Comparison of ENCODE assay signal across 17 cellular contexts in genomic region chr6:161254754-161255253, GRCh38. TPM values are rescaled to one million over a fixed set of nuclear protein-coding genes. Genes with fewer than 3 reads are reported as not detected.
A peak's percentile ranks its signal among the peaks of the same experiment; 100 is the strongest.
DNase-seq lines count a peak whose midpoint lies in the region; FAIRE-seq and TF ChIP-seq lines count a peak whose summit lies in the region.
"Had no signal": no experiment of that assay in that cellular context is flagged by ENCODE, and none has a peak within 500 bp of the region (broad histone marks: within the 10 kb centered on the region; RNA-seq: fewer than 3 reads in every experiment).

No MANE protein-coding gene starts in this region.

- H3K4me3 Mint-ChIP-seq in astrocyte (ENCODE audit: unreplicated experiment), result no peak overlapping the region
- H3K4me3 Mint-ChIP-seq: activated naive CD4-positive, alpha-beta T cell treated with anti-CD3 and anti-CD28 coated beads for 36 hours had no signal

- H3K4me1 ChIP-seq in HUES64 (ENCODE audit: insufficient read depth, low read length) (peaks cover 13% of the 10 kb centered on the region), astrocyte (ENCODE audit: insufficient read depth, low read length) (peaks cover 11% of the 10 kb centered on the region), hepatocyte (ENCODE audit: insufficient read depth) (peaks cover 7% of the 10 kb centered on the region), rectal smooth muscle tissue (ENCODE audit: control insufficient read depth, insufficient read depth, low read length) (peaks cover 14% of the 10 kb centered on the region)
- H3K4me1 ChIP-seq: breast epithelium had no signal

- no peaks in the 10 kb centered on the region for H3K9me3 Mint-ChIP-seq in astrocyte (ENCODE audit: unreplicated experiment)
- H3K9me3 Mint-ChIP-seq: activated naive CD4-positive, alpha-beta T cell treated with anti-CD3 and anti-CD28 coated beads for 36 hours had no signal

- WGBS in HUES64, result 76% methylated on average over 10 of the region's 10 CpGs
- 20% methylated on average over 10 of the region's 10 CpGs for WGBS in hepatocyte (ENCODE audit: low lambda C conversion rate, missing lambda C conversion rate)

- H3K9me3 ChIP-seq in HUES64 (ENCODE audit: insufficient read depth, low read depth, low read length), result no peaks in the 10 kb centered on the region
- no peaks in the 10 kb centered on the region for H3K9me3 ChIP-seq in astrocyte (ENCODE audit: insufficient read depth, low read depth, low read length)
- no peaks in the 10 kb centered on the region for H3K9me3 ChIP-seq in hepatocyte (ENCODE audit: low read depth)
- H3K9me3 ChIP-seq: breast epithelium, gastroesophageal sphincter had no signal

- peak overlapping the region; percentile 56 for H3K27ac ChIP-seq in HUES64 (ENCODE audit: low read depth, low read length)
- H3K27ac ChIP-seq in astrocyte (ENCODE audit: low read depth, low read length), result no peak overlapping the region
- H3K27ac ChIP-seq in hepatocyte, result peak overlapping the region; percentile 58
- H3K27ac ChIP-seq in rectal smooth muscle tissue (ENCODE audit: low read depth, low read length), result peak overlapping the region; percentile 46
- H3K27ac ChIP-seq: breast epithelium, gastroesophageal sphincter, KMS-11 had no signal

- H3K4me1 Mint-ChIP-seq in astrocyte (ENCODE audit: low read depth, unreplicated experiment), result peaks cover 7% of the 10 kb centered on the region

- H4K20me1 ChIP-seq in astrocyte (ENCODE audit: insufficient read depth, low read length) (peaks cover 22% of the 10 kb centered on the region), hepatocyte (ENCODE audit: insufficient read depth, poor library complexity, severe bottlenecking) (no peaks in the 10 kb centered on the region)

- H3K9ac ChIP-seq in HUES64 (ENCODE audit: low read depth, low read length) (peak overlapping the region; percentile 29; the same call in 1 of the 2 replicates), astrocyte (ENCODE audit: low read length) (peak overlapping the region; percentile 1), rectal smooth muscle tissue (ENCODE audit: low read length) (no peak overlapping the region)
- H3K9ac ChIP-seq: KMS-11 had no signal

- no peaks in the 10 kb centered on the region for H3K9me2 ChIP-seq in hepatocyte (replicated peaks; ENCODE audit: insufficient read depth)

- no peaks in the 10 kb centered on the region for H3K27me3 Mint-ChIP-seq in astrocyte (ENCODE audit: low read depth, unreplicated experiment)

- DNase-seq in astrocyte (ENCODE audit: low read depth) (peak; percentile 33), hepatocyte (ENCODE audit: low spot score) (peak; percentile 58), dermis blood vessel endothelial cell (no peak), DMS53 treated with DMSO at 0.1 percent for 48 hours (lab: John Stamatoyannopoulos, UW; ENCODE audit: unreplicated experiment) (no peak), NCI-H510A treated with DMSO at 0.1 percent for 48 hours (lab: John Stamatoyannopoulos, UW) (no peak)
- DNase-seq: activated CD4-positive, alpha-beta T cell treated with anti-CD3 and anti-CD28 coated beads for 4 hours; activated naive CD4-positive, alpha-beta T cell treated with anti-CD3 and anti-CD28 coated beads for 36 hours; effector memory CD4-positive, alpha-beta T cell; NK-92 treated with Interleukin-12 subunit alpha and Interleukin-12 subunit beta, amount 100 ng/mL, for 24 hours; T-helper 2 cell had no signal

- H3K4me3 ChIP-seq in HUES64 (ENCODE audit: low read length) (no peak overlapping the region), astrocyte (ENCODE audit: insufficient read depth, low read depth, low read length) (no peak overlapping the region), hepatocyte (no peak overlapping the region), rectal smooth muscle tissue (ENCODE audit: low read length) (no peak overlapping the region)
- H3K4me3 ChIP-seq: breast epithelium, gastroesophageal sphincter had no signal

- no peak overlapping the region for H3K27ac Mint-ChIP-seq in astrocyte (ENCODE audit: unreplicated experiment)
- H3K27ac Mint-ChIP-seq: activated naive CD4-positive, alpha-beta T cell treated with anti-CD3 and anti-CD28 coated beads for 36 hours had no signal

- H3K79me2 ChIP-seq in astrocyte (ENCODE audit: insufficient read depth, low read length), result peaks cover 67% of the 10 kb centered on the region
- H3K79me2 ChIP-seq in hepatocyte, result peaks cover 38% of the 10 kb centered on the region

- H3K4me2 ChIP-seq in astrocyte (ENCODE audit: low read length) (peak overlapping the region; percentile 25), hepatocyte (peak overlapping the region; percentile 56)
- H3K4me2 ChIP-seq: KMS-11 had no signal

- TF ChIP-seq CTCF in astrocyte (IDR thresholded peaks at IDR 0.05; ENCODE audit: insufficient read depth, low read depth, low read length) (no peak), hepatocyte (IDR thresholded peaks at IDR 0.05; ENCODE audit: poor library complexity) (no peak)

- H3K27me3 ChIP-seq in HUES64 (ENCODE audit: insufficient read depth, low read length) (no peaks in the 10 kb centered on the region), astrocyte (ENCODE audit: insufficient read depth, low read length) (no peaks in the 10 kb centered on the region), hepatocyte (no peaks in the 10 kb centered on the region), rectal smooth muscle tissue (ENCODE audit: control insufficient read depth, insufficient read depth, low read length) (no peaks in the 10 kb centered on the region)
- H3K27me3 ChIP-seq: breast epithelium, gastroesophageal sphincter had no signal

- peaks cover 11% of the 10 kb centered on the region for H3K36me3 Mint-ChIP-seq in astrocyte (ENCODE audit: low read depth, unreplicated experiment)

- H2AFZ ChIP-seq in astrocyte (ENCODE audit: low read depth, low read length) (peak overlapping the region; percentile 21), hepatocyte (no peak overlapping the region)

- H3K36me3 ChIP-seq in HUES64 (ENCODE audit: insufficient read depth, low read length), result peaks cover 16% of the 10 kb centered on the region
- no peaks in the 10 kb centered on the region for H3K36me3 ChIP-seq in astrocyte (ENCODE audit: insufficient read depth, low read length)
- H3K36me3 ChIP-seq in hepatocyte (replicated peaks; ENCODE audit: insufficient read depth, low read depth), result no peaks in the 10 kb centered on the region
- no peaks in the 10 kb centered on the region for H3K36me3 ChIP-seq in rectal smooth muscle tissue (ENCODE audit: control insufficient read depth, insufficient read depth, low read length)
- H3K36me3 ChIP-seq: breast epithelium had no signal

- no peak for FAIRE-seq in astrocyte (lab: Jason Lieb, UNC)
- FAIRE-seq: GM18507, keratinocyte had no signal

RNA-seq across cellular contexts. Expression of gene AGPAT4, which starts 19.1 kb away (rescaled TPM):
- polyA plus RNA-seq in HUES64 (2013, experiment 1 of 2), result 11.1 TPM
- 14.1 TPM for polyA plus RNA-seq in HUES64 (2013, experiment 2 of 2)
- 27.2 and 27.9 TPM in 2 replicates for total RNA-seq in astrocyte
- total RNA-seq in hepatocyte, result 7.7 and 10.6 TPM in 2 replicates
- 11.8 and 14.5 TPM in 2 replicates for polyA plus RNA-seq in hepatocyte
- 11.3 and 15.3 TPM in 2 replicates for total RNA-seq in dermis blood vessel endothelial cell

Comparison
In these comparisons a context has a peak if more than half of its experiments do, and no peak if none do; other contexts are left out.
1. DNase-seq: peak in astrocyte (single experiment) and hepatocyte (single experiment); none in dermis blood vessel endothelial cell (single experiment), DMS53 treated with DMSO at 0.1 percent for 48 hours (single experiment) and NCI-H510A treated with DMSO at 0.1 percent for 48 hours (single experiment).